ENCODE assay signal across 15 cellular contexts in genomic region chr11:111745719-111746504, GRCh38. TPM values are rescaled to one million over a fixed set of nuclear protein-coding genes. Genes with fewer than 3 reads are reported as not detected.
DNase-seq lines count a peak whose midpoint lies in the region; ATAC-seq and TF ChIP-seq lines count a peak whose summit lies in the region.
"Had no signal": no experiment of that assay in that cellular context is flagged by ENCODE, and none has a peak within 500 bp of the region (broad histone marks: within the 10 kb centered on the region; RNA-seq: fewer than 3 reads in every experiment).

No MANE protein-coding gene starts in this region.

- no peak overlapping the region for H3K9ac ChIP-seq in fibroblast of lung (ENCODE audit: insufficient read depth, low read length)

- WGBS in spleen, 5 donors, result 89 to 94% (median 92%) methylated on average over 6 of the region's 6 CpGs

- H2AFZ ChIP-seq in fibroblast of lung (ENCODE audit: low read length), result no peak overlapping the region

- H3K36me3 ChIP-seq in fibroblast of lung (ENCODE audit: control insufficient read depth, insufficient read depth, low read length), result peaks cover 14% of the 10 kb centered on the region
- peaks cover 0 to 100% (median 78%) of the 10 kb centered on the region in 6 donors for H3K36me3 ChIP-seq in spleen

- TF ChIP-seq POLR2A in spleen (IDR thresholded peaks at IDR 0.05), result no peak

- peaks cover 6% of the 10 kb centered on the region for H3K4me1 ChIP-seq in fibroblast of lung (ENCODE audit: control insufficient read depth, extremely low read depth, insufficient read depth, low read length)
- peaks cover 0 to 11% (median 2%) of the 10 kb centered on the region in 6 donors for H3K4me1 ChIP-seq in spleen

- H3K27me3 ChIP-seq in fibroblast of lung (ENCODE audit: control insufficient read depth, insufficient read depth, low read length) (no peaks in the 10 kb centered on the region), spleen (replicated peaks in 1 of 7) (no peaks in the 10 kb centered on the region)

- no peaks in the 10 kb centered on the region for H3K9me3 ChIP-seq in fibroblast of lung (ENCODE audit: control insufficient read depth, insufficient read depth, low read depth, low read length)
- H3K9me3 ChIP-seq in spleen, result no peaks in the 10 kb centered on the region

- H3K27ac ChIP-seq in fibroblast of lung (ENCODE audit: insufficient read depth, low read length), result peak overlapping the region; percentile 71
- H3K27ac ChIP-seq in spleen, result peak overlapping the region in 5 of 8 donors; percentile 6 to 33 (median 31)
- H3K27ac ChIP-seq: SK-N-MC had no signal

- no peaks in the 10 kb centered on the region for H4K20me1 ChIP-seq in fibroblast of lung (ENCODE audit: control insufficient read depth, extremely low read depth, insufficient read depth, low read length)

- ATAC-seq in HG03457 (IDR thresholded peaks at IDR 0.05; ENCODE audit: unreplicated experiment) (no peak), HG03460 (IDR thresholded peaks at IDR 0.05; ENCODE audit: unreplicated experiment) (no peak), HG03175 (IDR thresholded peaks at IDR 0.05; ENCODE audit: unreplicated experiment) (no peak)
- ATAC-seq: WTC11 had no signal

- intact Hi-C loops in spleen (cut with DNase I; ENCODE audit: low total_unique reads), result no loop called here

- peak overlapping the region; percentile 29; the same call in 1 of the 2 replicates for H3K4me3 ChIP-seq in WI38 (ENCODE audit: low read depth, low read length)
- peak overlapping the region in 2 of 4 experiments; percentile 4 to 15 for H3K4me3 ChIP-seq in fibroblast of lung (replicated peaks in 1 of 4; ENCODE audit: control extremely low read depth in 1 of 4, insufficient read depth in 1 of 4, low read depth in 3 of 4, low read length in 4 of 4)
- H3K4me3 ChIP-seq in spleen, result no peak overlapping the region
- H3K4me3 ChIP-seq: SK-N-MC had no signal

- peaks cover 16% of the 10 kb centered on the region for H3K79me2 ChIP-seq in fibroblast of lung (ENCODE audit: control insufficient read depth, insufficient read depth, low read length)

- peak overlapping the region; percentile 26 for H3K4me2 ChIP-seq in fibroblast of lung (ENCODE audit: extremely low read depth, insufficient read depth, low read length)

- no peak for TF ChIP-seq CTCF in WI38 (IDR thresholded peaks at IDR 0.05; ENCODE audit: low read depth, low read length)
- TF ChIP-seq CTCF in fibroblast of lung (conservative IDR thresholded peaks at IDR 0.05 in 1 of 2, IDR thresholded peaks at IDR 0.05 in 1 of 2; ENCODE audit: low read depth in 1 of 2, low read length in 2 of 2), result no peak
- TF ChIP-seq CTCF in spleen (IDR thresholded peaks at IDR 0.05 in 8 of 11, conservative IDR thresholded peaks at IDR 0.05 in 3 of 11), result no peak

- DNase-seq in EH (ENCODE audit: low read depth) (peak; percentile 75), fibroblast of lung (ENCODE audit: low read depth in 2 of 2) (peak; percentile 67 to 79), spleen (no peak), SKM-1 treated with dmso at 0.1 percent for 144 hours (lab: John Stamatoyannopoulos, UW; ENCODE audit: unreplicated experiment) (no peak)
- DNase-seq: activated naive CD8-positive, alpha-beta T cell treated with anti-CD3 and anti-CD28 coated beads, Interleukin-2, amount 10 ng/mL, durations not matched to agents 7 days and 5 days; CD8-positive, alpha-beta memory T cell; KBM-7; left ventricle myocardium superior; occipital lobe had no signal

RNA-seq across cellular contexts. Expression of gene PPP2R1B, which starts 20.3 kb away (rescaled TPM):
- total RNA-seq in fibroblast of lung (20.8 and 43.1 TPM in 2 replicates), spleen (10 to 100 TPM; 18.0 to 30.3 (median 27.1) TPM)
- polyA plus RNA-seq in fibroblast of lung (35.8 and 40.3 TPM in 2 replicates), spleen (1 to 10 TPM; 4.0 to 5.7 (median 5.0) TPM)
- polyA plus RNA-seq in fibroblast of lung (2012), result 24.2 and 25.1 TPM in 2 replicates
- 24.2 and 24.6 TPM in 2 replicates for polyA minus RNA-seq in fibroblast of lung (ENCODE audit: low replicate concordance)

Comparison
In these comparisons a context has a peak if more than half of its experiments do, and no peak if none do; other contexts are left out.
1. DNase-seq: peak in EH (single experiment) and fibroblast of lung (2 of 2); none in spleen (single experiment) and SKM-1 treated with dmso at 0.1 percent for 144 hours (single experiment).